Comparison of ENCODE assay signal across 8 cellular contexts in genomic region chr12:53676715-53677611, GRCh38. TPM values are rescaled to one million over a fixed set of nuclear protein-coding genes. Genes with fewer than 3 reads are reported as not detected.
A peak's percentile ranks its signal among the peaks of the same experiment; 100 is the strongest.
DNase-seq lines count a peak whose midpoint lies in the region; ATAC-seq and TF ChIP-seq lines count a peak whose summit lies in the region.

No MANE protein-coding gene starts in this region.

- peak; percentile 13 for DNase-seq in activated T-cell treated with anti-CD3 and anti-CD28 coated beads, Interleukin-2, amount 50 U/mL, for 4 hours
- DNase-seq in fibroblast of peridontal ligament (ENCODE audit: extremely low read depth) (peak; percentile 47), tibial nerve (ENCODE audit: low spot score in 2 of 2) (peak in 1 of 2 donors; percentile 34)

- peaks cover 25% of the 10 kb centered on the region for H3K4me1 Mint-ChIP-seq in activated T-cell treated with anti-CD3 and anti-CD28 coated beads, Interleukin-2, amount 50 U/mL, for 4 hours (ENCODE audit: low read depth)

- peak; percentile 1 to 5 for ATAC-seq in activated T-cell treated with anti-CD3 and anti-CD28 coated beads, Interleukin-2, amount 50 U/mL, for 4 hours
- ATAC-seq in GM21576 (IDR thresholded peaks at IDR 0.05; ENCODE audit: unreplicated experiment): no peak
- no peak for ATAC-seq in HG03280 (IDR thresholded peaks at IDR 0.05; ENCODE audit: unreplicated experiment)

- peak overlapping the region; percentile 71 to 91 (median 87) for H3K9ac ChIP-seq in BLaER1 treated with 17β-estradiol and CSF1 and Interleukin-3, amounts not matched to agents 10 nM and 100 nM
- peak overlapping the region; percentile 83; the same call in 1 of the 2 replicates for H3K9ac ChIP-seq in KMS-11

- H3K4me3 Mint-ChIP-seq in activated T-cell treated with anti-CD3 and anti-CD28 coated beads, Interleukin-2, amount 50 U/mL, for 4 hours: peak overlapping the region; percentile 98

- TF ChIP-seq EP300 in tibial nerve (IDR thresholded peaks at IDR 0.05): no peak

- H3K27me3 ChIP-seq in BLaER1 treated with 17β-estradiol and CSF1 and Interleukin-3, amounts not matched to agents 10 nM and 100 nM: peaks cover 31 to 43% (median 39%) of the 10 kb centered on the region in 11 experiments
- H3K27me3 ChIP-seq in KMS-11 (ENCODE audit: insufficient read depth, low read depth) (peaks cover 20% of the 10 kb centered on the region), muscle layer of duodenum (ENCODE audit: low read depth, low read length) (no peaks in the 10 kb centered on the region), tibial nerve (no peaks in the 10 kb centered on the region)

- no peak for TF ChIP-seq POLR2A in tibial nerve (IDR thresholded peaks at IDR 0.05)

- H3K36me3 ChIP-seq in BLaER1 treated with 17β-estradiol and CSF1 and Interleukin-3, amounts not matched to agents 10 nM and 100 nM: peaks cover 16 to 31% (median 26%) of the 10 kb centered on the region in 11 experiments
- H3K36me3 ChIP-seq in KMS-11 (ENCODE audit: insufficient read depth) (no peaks in the 10 kb centered on the region; the same call in 1 of the 2 replicates), muscle layer of duodenum (ENCODE audit: control insufficient read depth in 1 of 2, insufficient read depth in 2 of 2, low read length in 2 of 2) (peaks cover 6 to 9% of the 10 kb centered on the region in 2 donors), tibial nerve (peaks cover 0 to 16% (median 0%) of the 10 kb centered on the region in 3 donors)

- H3K36me3 Mint-ChIP-seq in activated T-cell treated with anti-CD3 and anti-CD28 coated beads, Interleukin-2, amount 50 U/mL, for 4 hours (ENCODE audit: insufficient read depth): peaks cover 9% of the 10 kb centered on the region

- H3K9me3 ChIP-seq in BLaER1 treated with 17β-estradiol and CSF1 and Interleukin-3, amounts not matched to agents 10 nM and 100 nM (replicated peaks in 1 of 11): no peaks in the 10 kb centered on the region
- H3K9me3 ChIP-seq in muscle layer of duodenum (ENCODE audit: control insufficient read depth in 1 of 2, low read length in 2 of 2): no peaks in the 10 kb centered on the region
- H3K9me3 ChIP-seq in tibial nerve: no peaks in the 10 kb centered on the region

- peak overlapping the region; percentile 62 to 84 (median 72) for H3K4me3 ChIP-seq in BLaER1 treated with 17β-estradiol and CSF1 and Interleukin-3, amounts not matched to agents 10 nM and 100 nM
- H3K4me3 ChIP-seq in KMS-11 (IDR thresholded peaks at IDR 0.05; ENCODE audit: insufficient read depth, low read depth, low read length) (no peak overlapping the region), muscle layer of duodenum (ENCODE audit: low read depth in 1 of 2, low read length in 2 of 2) (peak overlapping the region; percentile 87 to 97), tibial nerve (peak overlapping the region; percentile 47 to 88 (median 80))

- peak overlapping the region; percentile 82 to 98 (median 89) for H3K4me2 ChIP-seq in BLaER1 treated with 17β-estradiol and CSF1 and Interleukin-3, amounts not matched to agents 10 nM and 100 nM
- peak overlapping the region; percentile 41 for H3K4me2 ChIP-seq in KMS-11

- no peaks in the 10 kb centered on the region for H4K20me1 ChIP-seq in BLaER1 treated with 17β-estradiol and CSF1 and Interleukin-3, amounts not matched to agents 10 nM and 100 nM
- no peaks in the 10 kb centered on the region for H4K20me1 ChIP-seq in KMS-11 (ENCODE audit: insufficient read depth)

- peaks cover 36% of the 10 kb centered on the region for H3K79me2 ChIP-seq in KMS-11 (ENCODE audit: insufficient read depth, low read depth)

- peaks cover 20% of the 10 kb centered on the region for H3K27me3 Mint-ChIP-seq in activated T-cell treated with anti-CD3 and anti-CD28 coated beads, Interleukin-2, amount 50 U/mL, for 4 hours (ENCODE audit: low read depth)

- peak overlapping the region; percentile 42 to 95 (median 91); a peak in 21 of 22 replicates for H3K27ac ChIP-seq in BLaER1 treated with 17β-estradiol and CSF1 and Interleukin-3, amounts not matched to agents 10 nM and 100 nM
- H3K27ac ChIP-seq in KMS-11 (peak overlapping the region; percentile 16; the same call in 1 of the 2 replicates), muscle layer of duodenum (ENCODE audit: low read length) (peak overlapping the region; percentile 96), tibial nerve (peak overlapping the region; percentile 85 to 99 (median 93))

- peak overlapping the region; percentile 79 for H2AFZ ChIP-seq in KMS-11 (ENCODE audit: low read depth)

- no peak for TF ChIP-seq CTCF in KMS-11 (conservative IDR thresholded peaks at IDR 0.05; ENCODE audit: low read depth, low read length)
- no peak for TF ChIP-seq CTCF in tibial nerve (IDR thresholded peaks at IDR 0.05)

- no peaks in the 10 kb centered on the region for H3K9me3 Mint-ChIP-seq in activated T-cell treated with anti-CD3 and anti-CD28 coated beads, Interleukin-2, amount 50 U/mL, for 4 hours

- WGBS in tibial nerve, 2 donors: 2 to 4% methylated on average over 52 to 57 of the region's 59 CpGs

- H3K4me1 ChIP-seq in BLaER1 treated with 17β-estradiol and CSF1 and Interleukin-3, amounts not matched to agents 10 nM and 100 nM: peaks cover 21 to 46% (median 35%) of the 10 kb centered on the region in 10 experiments
- H3K4me1 ChIP-seq in KMS-11 (ENCODE audit: low read depth, poor library complexity, severe bottlenecking): peaks cover 37% of the 10 kb centered on the region
- peaks cover 9 to 16% of the 10 kb centered on the region in 2 donors for H3K4me1 ChIP-seq in muscle layer of duodenum (ENCODE audit: control insufficient read depth in 1 of 2, insufficient read depth in 2 of 2, low read length in 2 of 2)
- H3K4me1 ChIP-seq in tibial nerve: peaks cover 0 to 55% (median 20%) of the 10 kb centered on the region in 4 donors

RNA-seq across cellular contexts. Expression of gene ATP5MC2, which starts 1.1 kb away (rescaled TPM):
- 100 to 1,000 TPM; 338 to 364 (median 342) TPM for total RNA-seq in activated T-cell treated with anti-CD3 and anti-CD28 coated beads, Interleukin-2, amount 50 U/mL, for 4 hours
- total RNA-seq in tibial nerve: 100 to 1,000 TPM; 191 to 223 (median 208) TPM

RNA-seq across cellular contexts. Expression of gene CALCOCO1, which starts 50.3 kb away (rescaled TPM):
- 1 to 10 TPM; 2.6 to 9.9 (median 7.1) TPM for total RNA-seq in activated T-cell treated with anti-CD3 and anti-CD28 coated beads, Interleukin-2, amount 50 U/mL, for 4 hours
- 100 to 1,000 TPM; 226 to 383 (median 285) TPM for total RNA-seq in tibial nerve

RNA-seq across cellular contexts. Expression of gene ATF7, which starts 50.8 kb away (rescaled TPM):
- 10 to 100 TPM; 19.2 to 23.2 (median 20.9) TPM for total RNA-seq in activated T-cell treated with anti-CD3 and anti-CD28 coated beads, Interleukin-2, amount 50 U/mL, for 4 hours
- 10 to 100 TPM; 30.1 to 47.9 (median 34.4) TPM for total RNA-seq in tibial nerve

Comparison
In these comparisons a context has a peak if more than half of its experiments do, and no peak if none do; other contexts are left out.
1. H3K27ac ChIP-seq: peak in every context shown above with its lines; median percentile 96 in muscle layer of duodenum; 93 in tibial nerve; 91 in BLaER1 treated with 17β-estradiol and CSF1 and Interleukin-3, amounts not matched to agents 10 nM and 100 nM; 16 in KMS-11.
2. ATAC-seq: peak in activated T-cell treated with anti-CD3 and anti-CD28 coated beads, Interleukin-2, amount 50 U/mL, for 4 hours (2 of 2); none in GM21576 (single experiment) and HG03280 (single experiment).
3. RNA of gene CALCOCO1, which starts 50.3 kb away (total RNA-seq): 226 to 383 TPM in tibial nerve; 2.6 to 9.9 TPM in activated T-cell treated with anti-CD3 and anti-CD28 coated beads, Interleukin-2, amount 50 U/mL, for 4 hours; every median in the first group is over 10 times any median in the second.